ENCODE assay signal across 8 cellular contexts in the genomic region with DNA sequence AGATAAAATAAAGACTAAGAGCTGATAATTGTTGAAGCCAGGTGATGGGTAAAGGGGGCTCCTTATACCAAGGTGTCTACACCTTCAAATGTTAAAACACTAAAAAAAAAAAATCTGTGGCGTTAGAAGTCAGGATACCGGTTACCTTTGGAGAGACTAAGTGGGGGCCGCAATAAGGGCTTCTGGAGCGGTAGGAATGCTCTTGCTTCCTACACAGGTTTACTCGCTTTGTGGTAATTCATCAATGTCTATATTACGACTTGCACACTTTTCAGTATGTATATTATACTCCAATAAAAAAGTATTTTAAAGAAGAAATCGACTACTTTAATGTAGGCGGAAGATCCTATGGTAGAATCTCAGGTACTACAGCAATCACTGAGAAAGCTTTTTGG. TPM values are rescaled to one million over a fixed set of nuclear protein-coding genes. Genes with fewer than 3 reads are reported as not detected.
A peak's percentile ranks its signal among the peaks of the same experiment; 100 is the strongest.
DNase-seq lines count a peak whose midpoint lies in the region; ATAC-seq and TF ChIP-seq lines count a peak whose summit lies in the region.

No MANE protein-coding gene starts in this region.

- ATAC-seq in stimulated activated naive CD8-positive, alpha-beta T cell treated with anti-CD3 and anti-CD28 coated beads, Interleukin-15, Interleukin-2, amounts not matched to agents 100 U/mL and 50 U/mL, for 24 hours = no peak
- ATAC-seq in GM18502 (IDR thresholded peaks at IDR 0.05; ENCODE audit: poor library complexity, unreplicated experiment) = no peak
- no peak for ATAC-seq in HG02981 (IDR thresholded peaks at IDR 0.05; ENCODE audit: unreplicated experiment)

- H3K36me3 Mint-ChIP-seq in stimulated activated naive CD8-positive, alpha-beta T cell treated with anti-CD3 and anti-CD28 coated beads, Interleukin-15, Interleukin-2, amounts not matched to agents 100 ng/mL and 50 ng/mL, for 24 hours (ENCODE audit: low read depth) = peaks cover 71% of the 10 kb centered on the region

- H3K27ac ChIP-seq in brain microvascular endothelial cell (peak overlapping the region; percentile 96), mesodermal cell (ENCODE audit: low read depth, low read length, severe bottlenecking) (peak overlapping the region; percentile 93)

- no peaks in the 10 kb centered on the region for H3K27me3 ChIP-seq in brain microvascular endothelial cell (replicated peaks)

- H3K4me3 ChIP-seq in brain microvascular endothelial cell (ENCODE audit: low read depth, low read length) = peak overlapping the region; percentile 77
- peak overlapping the region; percentile 49 for H3K4me3 ChIP-seq in mesodermal cell (ENCODE audit: extremely low read depth, insufficient read depth, low read length, poor library complexity, severe bottlenecking)

- H3K4me1 Mint-ChIP-seq in stimulated activated naive CD8-positive, alpha-beta T cell treated with anti-CD3 and anti-CD28 coated beads, Interleukin-15, Interleukin-2, amounts not matched to agents 100 ng/mL and 50 ng/mL, for 24 hours (ENCODE audit: low read depth) = peaks cover 55% of the 10 kb centered on the region

- H3K27ac Mint-ChIP-seq in stimulated activated naive CD8-positive, alpha-beta T cell treated with anti-CD3 and anti-CD28 coated beads, Interleukin-15, Interleukin-2, amounts not matched to agents 100 ng/mL and 50 ng/mL, for 24 hours = peak overlapping the region; percentile 95

- TF ChIP-seq CTCF in brain microvascular endothelial cell (IDR thresholded peaks at IDR 0.05; ENCODE audit: low read depth, low read length, missing control alignments) = no peak

- H3K4me1 ChIP-seq in mesodermal cell (ENCODE audit: control insufficient read depth, insufficient read depth, low read length, poor library complexity, severe bottlenecking) = peaks cover 6% of the 10 kb centered on the region

- peak overlapping the region; percentile 86 for H3K4me3 Mint-ChIP-seq in stimulated activated naive CD8-positive, alpha-beta T cell treated with anti-CD3 and anti-CD28 coated beads, Interleukin-15, Interleukin-2, amounts not matched to agents 100 ng/mL and 50 ng/mL, for 24 hours

- H3K27me3 Mint-ChIP-seq in stimulated activated naive CD8-positive, alpha-beta T cell treated with anti-CD3 and anti-CD28 coated beads, Interleukin-15, Interleukin-2, amounts not matched to agents 100 ng/mL and 50 ng/mL, for 24 hours = no peaks in the 10 kb centered on the region

- no peak for DNase-seq in stimulated activated naive CD8-positive, alpha-beta T cell treated with anti-CD3 and anti-CD28 coated beads, Interleukin-15, Interleukin-2, amounts not matched to agents 100 U/mL and 50 U/mL, for 24 hours
- DNase-seq in brain microvascular endothelial cell (no peak), NCI-H2227 (lab: John Stamatoyannopoulos, UW; ENCODE audit: unreplicated experiment) (no peak), HPDE6-E6E7 (ENCODE audit: extremely low spot score) (no peak)

- in situ Hi-C loops in brain microvascular endothelial cell (cut with HindIII; ENCODE audit: low pct_ligation_motif_present, low sequenced_read_pairs) = no loop called here

- 67 to 84% methylated on average over 5 of the region's 8 CpGs for WGBS in mesodermal cell (ENCODE audit: insufficient coverage in 2 of 2), 2 experiments

- H3K36me3 ChIP-seq in brain microvascular endothelial cell (replicated peaks) (peaks cover 11% of the 10 kb centered on the region), mesodermal cell (ENCODE audit: control insufficient read depth, insufficient read depth, low read length) (peaks cover 34% of the 10 kb centered on the region)

- H3K9me3 ChIP-seq in mesodermal cell (ENCODE audit: control insufficient read depth, low read length) = no peaks in the 10 kb centered on the region

- H3K9me3 Mint-ChIP-seq in stimulated activated naive CD8-positive, alpha-beta T cell treated with anti-CD3 and anti-CD28 coated beads, Interleukin-15, Interleukin-2, amounts not matched to agents 100 ng/mL and 50 ng/mL, for 24 hours = no peaks in the 10 kb centered on the region

RNA-seq across cellular contexts. Expression of a gene that starts 12.5 kb away (rescaled TPM):
- polyA plus RNA-seq in mesodermal cell (2013, experiment 1 of 2) = 51.8 TPM
- 59.2 TPM for polyA plus RNA-seq in mesodermal cell (2013, experiment 2 of 2)

RNA-seq across cellular contexts. Expression of a gene that starts 12.6 kb away (rescaled TPM):
- 7.3 TPM for polyA plus RNA-seq in mesodermal cell (2013, experiment 1 of 2)
- polyA plus RNA-seq in mesodermal cell (2013, experiment 2 of 2) = 9.1 TPM
